ENCODE assay signal across 1 cellular context in the genomic region with DNA sequence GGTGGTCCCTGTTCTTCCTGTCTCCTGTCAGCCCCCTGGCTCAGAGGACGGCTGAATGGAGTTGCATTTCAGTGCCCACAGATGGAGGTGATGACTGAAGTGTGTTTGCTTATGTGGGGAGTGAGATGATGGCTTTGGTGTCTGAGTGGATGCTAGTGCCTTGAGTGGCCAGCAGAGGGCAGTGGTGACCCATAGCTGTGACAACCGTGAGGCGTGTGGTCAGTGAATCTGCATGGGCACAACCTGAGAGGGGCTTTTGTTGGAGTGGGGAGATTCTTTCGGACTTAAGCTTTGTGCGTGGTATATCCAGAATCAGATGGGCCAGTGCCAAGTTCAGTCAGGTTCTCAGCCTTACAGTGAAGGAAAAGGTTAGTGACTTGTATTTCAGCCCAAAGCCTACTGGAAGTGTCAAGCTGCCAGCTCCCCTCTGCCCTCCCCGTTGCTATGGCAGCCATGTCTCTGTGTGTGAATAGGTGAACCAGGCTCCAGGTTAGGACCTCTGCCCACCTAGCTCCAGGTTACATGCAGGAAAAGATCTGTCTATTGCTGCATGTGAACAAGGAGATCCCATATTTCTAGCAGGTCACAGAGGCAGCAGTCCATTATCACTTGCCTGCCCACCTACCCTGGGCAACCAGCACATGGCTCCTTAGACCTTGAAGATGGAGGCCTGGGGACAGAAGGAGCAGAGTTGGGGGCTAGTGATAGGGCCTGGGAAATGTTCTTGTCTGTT.
TF ChIP-seq lines count a peak whose summit lies in the region.

No MANE protein-coding gene starts in this region.

TF ChIP-seq in K562, 482 proteins besides CTCF, POLR2A, EP300 and RAD21 (continued from another document and continues in another):
- TF ChIP-seq, protein P1, sequence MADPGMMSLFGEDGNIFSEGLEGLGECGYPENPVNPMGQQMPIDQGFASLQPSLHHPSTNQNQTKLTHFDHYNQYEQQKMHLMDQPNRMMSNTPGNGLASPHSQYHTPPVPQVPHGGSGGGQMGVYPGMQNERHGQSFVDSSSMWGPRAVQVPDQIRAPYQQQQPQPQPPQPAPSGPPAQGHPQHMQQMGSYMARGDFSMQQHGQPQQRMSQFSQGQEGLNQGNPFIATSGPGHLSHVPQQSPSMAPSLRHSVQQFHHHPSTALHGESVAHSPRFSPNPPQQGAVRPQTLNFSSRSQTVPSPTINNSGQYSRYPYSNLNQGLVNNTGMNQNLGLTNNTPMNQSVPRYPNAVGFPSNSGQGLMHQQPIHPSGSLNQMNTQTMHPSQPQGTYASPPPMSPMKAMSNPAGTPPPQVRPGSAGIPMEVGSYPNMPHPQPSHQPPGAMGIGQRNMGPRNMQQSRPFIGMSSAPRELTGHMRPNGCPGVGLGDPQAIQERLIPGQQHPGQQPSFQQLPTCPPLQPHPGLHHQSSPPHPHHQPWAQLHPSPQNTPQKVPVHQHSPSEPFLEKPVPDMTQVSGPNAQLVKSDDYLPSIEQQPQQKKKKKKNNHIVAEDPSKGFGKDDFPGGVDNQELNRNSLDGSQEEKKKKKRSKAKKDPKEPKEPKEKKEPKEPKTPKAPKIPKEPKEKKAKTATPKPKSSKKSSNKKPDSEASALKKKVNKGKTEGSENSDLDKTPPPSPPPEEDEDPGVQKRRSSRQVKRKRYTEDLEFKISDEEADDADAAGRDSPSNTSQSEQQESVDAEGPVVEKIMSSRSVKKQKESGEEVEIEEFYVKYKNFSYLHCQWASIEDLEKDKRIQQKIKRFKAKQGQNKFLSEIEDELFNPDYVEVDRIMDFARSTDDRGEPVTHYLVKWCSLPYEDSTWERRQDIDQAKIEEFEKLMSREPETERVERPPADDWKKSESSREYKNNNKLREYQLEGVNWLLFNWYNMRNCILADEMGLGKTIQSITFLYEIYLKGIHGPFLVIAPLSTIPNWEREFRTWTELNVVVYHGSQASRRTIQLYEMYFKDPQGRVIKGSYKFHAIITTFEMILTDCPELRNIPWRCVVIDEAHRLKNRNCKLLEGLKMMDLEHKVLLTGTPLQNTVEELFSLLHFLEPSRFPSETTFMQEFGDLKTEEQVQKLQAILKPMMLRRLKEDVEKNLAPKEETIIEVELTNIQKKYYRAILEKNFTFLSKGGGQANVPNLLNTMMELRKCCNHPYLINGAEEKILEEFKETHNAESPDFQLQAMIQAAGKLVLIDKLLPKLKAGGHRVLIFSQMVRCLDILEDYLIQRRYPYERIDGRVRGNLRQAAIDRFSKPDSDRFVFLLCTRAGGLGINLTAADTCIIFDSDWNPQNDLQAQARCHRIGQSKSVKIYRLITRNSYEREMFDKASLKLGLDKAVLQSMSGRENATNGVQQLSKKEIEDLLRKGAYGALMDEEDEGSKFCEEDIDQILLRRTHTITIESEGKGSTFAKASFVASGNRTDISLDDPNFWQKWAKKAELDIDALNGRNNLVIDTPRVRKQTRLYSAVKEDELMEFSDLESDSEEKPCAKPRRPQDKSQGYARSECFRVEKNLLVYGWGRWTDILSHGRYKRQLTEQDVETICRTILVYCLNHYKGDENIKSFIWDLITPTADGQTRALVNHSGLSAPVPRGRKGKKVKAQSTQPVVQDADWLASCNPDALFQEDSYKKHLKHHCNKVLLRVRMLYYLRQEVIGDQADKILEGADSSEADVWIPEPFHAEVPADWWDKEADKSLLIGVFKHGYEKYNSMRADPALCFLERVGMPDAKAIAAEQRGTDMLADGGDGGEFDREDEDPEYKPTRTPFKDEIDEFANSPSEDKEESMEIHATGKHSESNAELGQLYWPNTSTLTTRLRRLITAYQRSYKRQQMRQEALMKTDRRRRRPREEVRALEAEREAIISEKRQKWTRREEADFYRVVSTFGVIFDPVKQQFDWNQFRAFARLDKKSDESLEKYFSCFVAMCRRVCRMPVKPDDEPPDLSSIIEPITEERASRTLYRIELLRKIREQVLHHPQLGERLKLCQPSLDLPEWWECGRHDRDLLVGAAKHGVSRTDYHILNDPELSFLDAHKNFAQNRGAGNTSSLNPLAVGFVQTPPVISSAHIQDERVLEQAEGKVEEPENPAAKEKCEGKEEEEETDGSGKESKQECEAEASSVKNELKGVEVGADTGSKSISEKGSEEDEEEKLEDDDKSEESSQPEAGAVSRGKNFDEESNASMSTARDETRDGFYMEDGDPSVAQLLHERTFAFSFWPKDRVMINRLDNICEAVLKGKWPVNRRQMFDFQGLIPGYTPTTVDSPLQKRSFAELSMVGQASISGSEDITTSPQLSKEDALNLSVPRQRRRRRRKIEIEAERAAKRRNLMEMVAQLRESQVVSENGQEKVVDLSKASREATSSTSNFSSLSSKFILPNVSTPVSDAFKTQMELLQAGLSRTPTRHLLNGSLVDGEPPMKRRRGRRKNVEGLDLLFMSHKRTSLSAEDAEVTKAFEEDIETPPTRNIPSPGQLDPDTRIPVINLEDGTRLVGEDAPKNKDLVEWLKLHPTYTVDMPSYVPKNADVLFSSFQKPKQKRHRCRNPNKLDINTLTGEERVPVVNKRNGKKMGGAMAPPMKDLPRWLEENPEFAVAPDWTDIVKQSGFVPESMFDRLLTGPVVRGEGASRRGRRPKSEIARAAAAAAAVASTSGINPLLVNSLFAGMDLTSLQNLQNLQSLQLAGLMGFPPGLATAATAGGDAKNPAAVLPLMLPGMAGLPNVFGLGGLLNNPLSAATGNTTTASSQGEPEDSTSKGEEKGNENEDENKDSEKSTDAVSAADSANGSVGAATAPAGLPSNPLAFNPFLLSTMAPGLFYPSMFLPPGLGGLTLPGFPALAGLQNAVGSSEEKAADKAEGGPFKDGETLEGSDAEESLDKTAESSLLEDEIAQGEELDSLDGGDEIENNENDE (IDR thresholded peaks at IDR 0.05; ENCODE audit: low read depth, low read length), result no peak
- peak; percentile 52 for TF ChIP-seq NFIC (IDR thresholded peaks at IDR 0.05)
- TF ChIP-seq ZC3H11A (IDR thresholded peaks at IDR 0.05; ENCODE audit: low read depth, low read length), result 0 out of 2 replicates have a peak, but pooled peaks have one; percentile 15
- peak; percentile 69; the same call in 1 of the 2 replicates for TF ChIP-seq JUND (IDR thresholded peaks at IDR 0.05; ENCODE audit: borderline replicate concordance, low read depth, low read length)
- no peak; the same call in 2 of the 3 replicates for TF ChIP-seq JUND (tag; IDR thresholded peaks at IDR 0.05; ENCODE audit: borderline replicate concordance, low read depth, low read length)
- TF ChIP-seq FOXA3 (CRISPR knock-in tag; conservative IDR thresholded peaks at IDR 0.05 in 1 of 2, IDR thresholded peaks at IDR 0.05 in 1 of 2), result no peak
- TF ChIP-seq ZNF224 (CRISPR knock-in tag; IDR thresholded peaks at IDR 0.05), result no peak
- no peak for TF ChIP-seq ZNF561 (CRISPR knock-in tag; conservative IDR thresholded peaks at IDR 0.05)
- no peak for TF ChIP-seq SPI1 (IDR thresholded peaks at IDR 0.05; ENCODE audit: borderline replicate concordance, low read depth, low read length)
- TF ChIP-seq, protein P2, sequence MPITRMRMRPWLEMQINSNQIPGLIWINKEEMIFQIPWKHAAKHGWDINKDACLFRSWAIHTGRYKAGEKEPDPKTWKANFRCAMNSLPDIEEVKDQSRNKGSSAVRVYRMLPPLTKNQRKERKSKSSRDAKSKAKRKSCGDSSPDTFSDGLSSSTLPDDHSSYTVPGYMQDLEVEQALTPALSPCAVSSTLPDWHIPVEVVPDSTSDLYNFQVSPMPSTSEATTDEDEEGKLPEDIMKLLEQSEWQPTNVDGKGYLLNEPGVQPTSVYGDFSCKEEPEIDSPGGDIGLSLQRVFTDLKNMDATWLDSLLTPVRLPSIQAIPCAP (CRISPR knock-in tag; IDR thresholded peaks at IDR 0.05; ENCODE audit: borderline replicate concordance), result no peak
- no peak for TF ChIP-seq MCM5 (IDR thresholded peaks at IDR 0.05; ENCODE audit: low read depth)
- no peak for TF ChIP-seq POLR2H (tag; IDR thresholded peaks at IDR 0.05; ENCODE audit: low read depth)
- no peak for TF ChIP-seq NR2C2 (CRISPR knock-in tag; IDR thresholded peaks at IDR 0.05)
- no peak for TF ChIP-seq NR2C2 (tag; IDR thresholded peaks at IDR 0.05)
- peak; percentile 97 for TF ChIP-seq SMC3 (conservative IDR thresholded peaks at IDR 0.05; ENCODE audit: insufficient read depth, low read depth, low read length)
- no peak for TF ChIP-seq OTX1 (CRISPR knock-in tag; IDR thresholded peaks at IDR 0.05)
- TF ChIP-seq NFE2 (IDR thresholded peaks at IDR 0.05; ENCODE audit: low read depth), result no peak
- TF ChIP-seq EHMT2 (IDR thresholded peaks at IDR 0.05), result no peak
- TF ChIP-seq ERF (CRISPR knock-in tag; IDR thresholded peaks at IDR 0.05), result no peak
- TF ChIP-seq, protein P3, sequence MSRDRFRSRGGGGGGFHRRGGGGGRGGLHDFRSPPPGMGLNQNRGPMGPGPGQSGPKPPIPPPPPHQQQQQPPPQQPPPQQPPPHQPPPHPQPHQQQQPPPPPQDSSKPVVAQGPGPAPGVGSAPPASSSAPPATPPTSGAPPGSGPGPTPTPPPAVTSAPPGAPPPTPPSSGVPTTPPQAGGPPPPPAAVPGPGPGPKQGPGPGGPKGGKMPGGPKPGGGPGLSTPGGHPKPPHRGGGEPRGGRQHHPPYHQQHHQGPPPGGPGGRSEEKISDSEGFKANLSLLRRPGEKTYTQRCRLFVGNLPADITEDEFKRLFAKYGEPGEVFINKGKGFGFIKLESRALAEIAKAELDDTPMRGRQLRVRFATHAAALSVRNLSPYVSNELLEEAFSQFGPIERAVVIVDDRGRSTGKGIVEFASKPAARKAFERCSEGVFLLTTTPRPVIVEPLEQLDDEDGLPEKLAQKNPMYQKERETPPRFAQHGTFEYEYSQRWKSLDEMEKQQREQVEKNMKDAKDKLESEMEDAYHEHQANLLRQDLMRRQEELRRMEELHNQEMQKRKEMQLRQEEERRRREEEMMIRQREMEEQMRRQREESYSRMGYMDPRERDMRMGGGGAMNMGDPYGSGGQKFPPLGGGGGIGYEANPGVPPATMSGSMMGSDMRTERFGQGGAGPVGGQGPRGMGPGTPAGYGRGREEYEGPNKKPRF (IDR thresholded peaks at IDR 0.05; ENCODE audit: low read depth, low read length), result no peak
- TF ChIP-seq, protein P4, sequence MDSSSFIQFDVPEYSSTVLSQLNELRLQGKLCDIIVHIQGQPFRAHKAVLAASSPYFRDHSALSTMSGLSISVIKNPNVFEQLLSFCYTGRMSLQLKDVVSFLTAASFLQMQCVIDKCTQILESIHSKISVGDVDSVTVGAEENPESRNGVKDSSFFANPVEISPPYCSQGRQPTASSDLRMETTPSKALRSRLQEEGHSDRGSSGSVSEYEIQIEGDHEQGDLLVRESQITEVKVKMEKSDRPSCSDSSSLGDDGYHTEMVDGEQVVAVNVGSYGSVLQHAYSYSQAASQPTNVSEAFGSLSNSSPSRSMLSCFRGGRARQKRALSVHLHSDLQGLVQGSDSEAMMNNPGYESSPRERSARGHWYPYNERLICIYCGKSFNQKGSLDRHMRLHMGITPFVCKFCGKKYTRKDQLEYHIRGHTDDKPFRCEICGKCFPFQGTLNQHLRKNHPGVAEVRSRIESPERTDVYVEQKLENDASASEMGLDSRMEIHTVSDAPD (CRISPR knock-in tag; IDR thresholded peaks at IDR 0.05), result no peak
- no peak for TF ChIP-seq ZFP36 (IDR thresholded peaks at IDR 0.05; ENCODE audit: low read depth, low read length, partially characterized antibody)
- 0 out of 4 replicates have a peak, but pooled peaks of 1 of the 2 experiments have one; percentile 54 for TF ChIP-seq ARNT (IDR thresholded peaks at IDR 0.05)
- TF ChIP-seq ADNP (tag; IDR thresholded peaks at IDR 0.05), result no peak
- TF ChIP-seq, protein P5, sequence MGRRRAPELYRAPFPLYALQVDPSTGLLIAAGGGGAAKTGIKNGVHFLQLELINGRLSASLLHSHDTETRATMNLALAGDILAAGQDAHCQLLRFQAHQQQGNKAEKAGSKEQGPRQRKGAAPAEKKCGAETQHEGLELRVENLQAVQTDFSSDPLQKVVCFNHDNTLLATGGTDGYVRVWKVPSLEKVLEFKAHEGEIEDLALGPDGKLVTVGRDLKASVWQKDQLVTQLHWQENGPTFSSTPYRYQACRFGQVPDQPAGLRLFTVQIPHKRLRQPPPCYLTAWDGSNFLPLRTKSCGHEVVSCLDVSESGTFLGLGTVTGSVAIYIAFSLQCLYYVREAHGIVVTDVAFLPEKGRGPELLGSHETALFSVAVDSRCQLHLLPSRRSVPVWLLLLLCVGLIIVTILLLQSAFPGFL (CRISPR knock-in tag; IDR thresholded peaks at IDR 0.05), result no peak
- peak; percentile 94 for TF ChIP-seq MYNN (IDR thresholded peaks at IDR 0.05)
- no peak for TF ChIP-seq MYNN (CRISPR knock-in tag; IDR thresholded peaks at IDR 0.05)
